Comparison of ENCODE assay signal across 2 cellular contexts in genomic region chr1:230081751-230082150, GRCh38.
TF ChIP-seq lines count a peak whose summit lies in the region.

No MANE protein-coding gene starts in this region.

TF ChIP-seq in HEK293T, 16 proteins besides CTCF, POLR2A, EP300 and RAD21 (continued from another document):
- TF ChIP-seq FOXM1 (IDR thresholded peaks at IDR 0.05; ENCODE audit: borderline replicate concordance) (no peak), BHLHE40 (IDR thresholded peaks at IDR 0.05; ENCODE audit: borderline replicate concordance) (no peak), TARDBP (IDR thresholded peaks at IDR 0.05) (no peak), FOXA1 (IDR thresholded peaks at IDR 0.05) (no peak), LEF1 (IDR thresholded peaks at IDR 0.05; ENCODE audit: borderline replicate concordance) (no peak), HDGF (IDR thresholded peaks at IDR 0.05; ENCODE audit: borderline replicate concordance) (no peak)

TF ChIP-seq in SK-N-SH treated with all-trans-retinoic acid at 6 μM for 48 hours, 23 proteins besides CTCF, POLR2A, EP300 and RAD21:
- TF ChIP-seq, protein P1, sequence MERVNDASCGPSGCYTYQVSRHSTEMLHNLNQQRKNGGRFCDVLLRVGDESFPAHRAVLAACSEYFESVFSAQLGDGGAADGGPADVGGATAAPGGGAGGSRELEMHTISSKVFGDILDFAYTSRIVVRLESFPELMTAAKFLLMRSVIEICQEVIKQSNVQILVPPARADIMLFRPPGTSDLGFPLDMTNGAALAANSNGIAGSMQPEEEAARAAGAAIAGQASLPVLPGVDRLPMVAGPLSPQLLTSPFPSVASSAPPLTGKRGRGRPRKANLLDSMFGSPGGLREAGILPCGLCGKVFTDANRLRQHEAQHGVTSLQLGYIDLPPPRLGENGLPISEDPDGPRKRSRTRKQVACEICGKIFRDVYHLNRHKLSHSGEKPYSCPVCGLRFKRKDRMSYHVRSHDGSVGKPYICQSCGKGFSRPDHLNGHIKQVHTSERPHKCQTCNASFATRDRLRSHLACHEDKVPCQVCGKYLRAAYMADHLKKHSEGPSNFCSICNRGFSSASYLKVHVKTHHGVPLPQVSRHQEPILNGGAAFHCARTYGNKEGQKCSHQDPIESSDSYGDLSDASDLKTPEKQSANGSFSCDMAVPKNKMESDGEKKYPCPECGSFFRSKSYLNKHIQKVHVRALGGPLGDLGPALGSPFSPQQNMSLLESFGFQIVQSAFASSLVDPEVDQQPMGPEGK (CRISPR knock-in tag; IDR thresholded peaks at IDR 0.05; ENCODE audit: borderline replicate concordance): no peak
- TF ChIP-seq ZFP3 (CRISPR knock-in tag; IDR thresholded peaks at IDR 0.05): no peak
- no peak for TF ChIP-seq CREB5 (CRISPR knock-in tag; IDR thresholded peaks at IDR 0.05; ENCODE audit: low read depth)
- no peak for TF ChIP-seq CSDC2 (CRISPR knock-in tag; IDR thresholded peaks at IDR 0.05)
- TF ChIP-seq ZNF8 (CRISPR knock-in tag; IDR thresholded peaks at IDR 0.05): no peak
- no peak for TF ChIP-seq ARNTL (CRISPR knock-in tag; IDR thresholded peaks at IDR 0.05; ENCODE audit: borderline replicate concordance, low read depth)
- TF ChIP-seq, protein P2, sequence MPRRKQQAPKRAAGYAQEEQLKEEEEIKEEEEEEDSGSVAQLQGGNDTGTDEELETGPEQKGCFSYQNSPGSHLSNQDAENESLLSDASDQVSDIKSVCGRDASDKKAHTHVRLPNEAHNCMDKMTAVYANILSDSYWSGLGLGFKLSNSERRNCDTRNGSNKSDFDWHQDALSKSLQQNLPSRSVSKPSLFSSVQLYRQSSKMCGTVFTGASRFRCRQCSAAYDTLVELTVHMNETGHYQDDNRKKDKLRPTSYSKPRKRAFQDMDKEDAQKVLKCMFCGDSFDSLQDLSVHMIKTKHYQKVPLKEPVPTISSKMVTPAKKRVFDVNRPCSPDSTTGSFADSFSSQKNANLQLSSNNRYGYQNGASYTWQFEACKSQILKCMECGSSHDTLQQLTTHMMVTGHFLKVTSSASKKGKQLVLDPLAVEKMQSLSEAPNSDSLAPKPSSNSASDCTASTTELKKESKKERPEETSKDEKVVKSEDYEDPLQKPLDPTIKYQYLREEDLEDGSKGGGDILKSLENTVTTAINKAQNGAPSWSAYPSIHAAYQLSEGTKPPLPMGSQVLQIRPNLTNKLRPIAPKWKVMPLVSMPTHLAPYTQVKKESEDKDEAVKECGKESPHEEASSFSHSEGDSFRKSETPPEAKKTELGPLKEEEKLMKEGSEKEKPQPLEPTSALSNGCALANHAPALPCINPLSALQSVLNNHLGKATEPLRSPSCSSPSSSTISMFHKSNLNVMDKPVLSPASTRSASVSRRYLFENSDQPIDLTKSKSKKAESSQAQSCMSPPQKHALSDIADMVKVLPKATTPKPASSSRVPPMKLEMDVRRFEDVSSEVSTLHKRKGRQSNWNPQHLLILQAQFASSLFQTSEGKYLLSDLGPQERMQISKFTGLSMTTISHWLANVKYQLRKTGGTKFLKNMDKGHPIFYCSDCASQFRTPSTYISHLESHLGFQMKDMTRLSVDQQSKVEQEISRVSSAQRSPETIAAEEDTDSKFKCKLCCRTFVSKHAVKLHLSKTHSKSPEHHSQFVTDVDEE (CRISPR knock-in tag; IDR thresholded peaks at IDR 0.05): no peak
- no peak for TF ChIP-seq PPARA (CRISPR knock-in tag; IDR thresholded peaks at IDR 0.05; ENCODE audit: borderline replicate concordance)
- TF ChIP-seq ESRRG (CRISPR knock-in tag; IDR thresholded peaks at IDR 0.05): no peak
- TF ChIP-seq SNAI2 (CRISPR knock-in tag; IDR thresholded peaks at IDR 0.05): no peak
- TF ChIP-seq, protein P3, sequence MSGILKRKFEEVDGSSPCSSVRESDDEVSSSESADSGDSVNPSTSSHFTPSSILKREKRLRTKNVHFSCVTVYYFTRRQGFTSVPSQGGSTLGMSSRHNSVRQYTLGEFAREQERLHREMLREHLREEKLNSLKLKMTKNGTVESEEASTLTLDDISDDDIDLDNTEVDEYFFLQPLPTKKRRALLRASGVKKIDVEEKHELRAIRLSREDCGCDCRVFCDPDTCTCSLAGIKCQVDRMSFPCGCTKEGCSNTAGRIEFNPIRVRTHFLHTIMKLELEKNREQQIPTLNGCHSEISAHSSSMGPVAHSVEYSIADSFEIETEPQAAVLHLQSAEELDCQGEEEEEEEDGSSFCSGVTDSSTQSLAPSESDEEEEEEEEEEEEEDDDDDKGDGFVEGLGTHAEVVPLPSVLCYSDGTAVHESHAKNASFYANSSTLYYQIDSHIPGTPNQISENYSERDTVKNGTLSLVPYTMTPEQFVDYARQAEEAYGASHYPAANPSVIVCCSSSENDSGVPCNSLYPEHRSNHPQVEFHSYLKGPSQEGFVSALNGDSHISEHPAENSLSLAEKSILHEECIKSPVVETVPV (CRISPR knock-in tag; IDR thresholded peaks at IDR 0.05): no peak
- TF ChIP-seq, protein P4, sequence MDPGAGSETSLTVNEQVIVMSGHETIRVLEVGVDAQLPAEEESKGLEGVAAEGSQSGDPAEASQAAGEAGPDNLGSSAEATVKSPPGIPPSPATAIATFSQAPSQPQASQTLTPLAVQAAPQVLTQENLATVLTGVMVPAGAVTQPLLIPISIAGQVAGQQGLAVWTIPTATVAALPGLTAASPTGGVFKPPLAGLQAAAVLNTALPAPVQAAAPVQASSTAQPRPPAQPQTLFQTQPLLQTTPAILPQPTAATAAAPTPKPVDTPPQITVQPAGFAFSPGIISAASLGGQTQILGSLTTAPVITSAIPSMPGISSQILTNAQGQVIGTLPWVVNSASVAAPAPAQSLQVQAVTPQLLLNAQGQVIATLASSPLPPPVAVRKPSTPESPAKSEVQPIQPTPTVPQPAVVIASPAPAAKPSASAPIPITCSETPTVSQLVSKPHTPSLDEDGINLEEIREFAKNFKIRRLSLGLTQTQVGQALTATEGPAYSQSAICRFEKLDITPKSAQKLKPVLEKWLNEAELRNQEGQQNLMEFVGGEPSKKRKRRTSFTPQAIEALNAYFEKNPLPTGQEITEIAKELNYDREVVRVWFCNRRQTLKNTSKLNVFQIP (CRISPR knock-in tag; IDR thresholded peaks at IDR 0.05; ENCODE audit: borderline replicate concordance, low read depth): no peak
- no peak for TF ChIP-seq OSR1 (CRISPR knock-in tag; IDR thresholded peaks at IDR 0.05)
